8 cellular contexts compared by ENCODE assay signal in the genomic region with DNA sequence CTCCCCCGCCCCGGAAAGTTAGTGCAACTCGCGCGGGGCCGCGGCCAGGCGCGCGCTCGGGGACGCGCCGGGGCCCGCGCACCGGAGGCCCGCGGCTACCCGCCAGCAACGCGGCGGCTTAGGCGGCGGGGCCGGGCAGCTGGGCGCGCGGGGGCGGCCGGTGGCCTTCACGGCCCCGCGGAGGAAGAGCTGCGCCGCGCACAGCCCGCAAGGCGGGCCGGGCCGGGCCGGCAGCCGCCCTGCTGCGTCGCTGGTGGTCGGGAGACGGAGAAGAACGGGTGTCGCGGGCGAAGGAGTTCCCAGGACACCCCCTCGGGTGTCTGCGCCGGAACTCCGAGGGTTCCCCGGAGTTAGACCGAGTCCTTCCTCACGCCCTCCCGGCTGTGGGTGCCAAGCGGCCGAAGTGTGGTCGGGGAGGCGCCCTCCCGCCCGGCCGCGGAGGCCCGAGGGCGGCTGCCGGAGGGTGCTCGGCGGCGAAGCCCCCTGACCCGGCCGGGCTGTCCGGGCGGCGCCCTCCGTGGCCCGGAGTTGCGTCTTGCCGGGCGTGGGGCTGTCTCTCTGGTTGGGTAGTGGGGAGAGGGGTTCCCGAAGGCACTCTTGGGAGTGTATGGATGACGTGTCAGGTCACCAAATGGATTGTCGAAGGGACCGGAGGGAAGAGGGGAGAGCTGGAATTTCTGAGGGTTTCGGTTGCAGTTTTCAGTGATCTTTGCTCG. TPM values are rescaled to one million over a fixed set of nuclear protein-coding genes. Genes with fewer than 3 reads are reported as not detected.
DNase-seq lines count a peak whose midpoint lies in the region; ATAC-seq and TF ChIP-seq lines count a peak whose summit lies in the region.

No MANE protein-coding gene starts in this region.

- peak overlapping the region; percentile 92 for H3K4me2 ChIP-seq in DOHH2 (ENCODE audit: low read length)
- H3K4me2 ChIP-seq in parathyroid adenoma (ENCODE audit: low read length): peak overlapping the region; percentile 86

- H3K4me1 ChIP-seq in DOHH2 (ENCODE audit: control insufficient read depth, low read length): peaks cover 38% of the 10 kb centered on the region
- peaks cover 33% of the 10 kb centered on the region for H3K4me1 ChIP-seq in HUES48 (ENCODE audit: control insufficient read depth, insufficient read depth, low read length)
- H3K4me1 ChIP-seq in parathyroid adenoma: peaks cover 6% of the 10 kb centered on the region

- H3K36me3 ChIP-seq in DOHH2 (ENCODE audit: control insufficient read depth, low read length) (no peaks in the 10 kb centered on the region), HUES48 (ENCODE audit: control insufficient read depth, insufficient read depth, low read length) (no peaks in the 10 kb centered on the region), parathyroid adenoma (ENCODE audit: control insufficient read depth, insufficient read depth, low read length) (no peaks in the 10 kb centered on the region)

- intact Hi-C loops in cardiac septum (cut with DNase I): loop anchor here (5.0 kb wide), 1 partner anchor 63 kb away; no protein-coding TSS in a partner anchor

- H3K9me3 ChIP-seq in DOHH2 (ENCODE audit: control insufficient read depth, insufficient read depth, low read length) (no peaks in the 10 kb centered on the region), HUES48 (ENCODE audit: control insufficient read depth, insufficient read depth, low read length) (no peaks in the 10 kb centered on the region), parathyroid adenoma (ENCODE audit: control insufficient read depth, low read length) (no peaks in the 10 kb centered on the region)

- no peaks in the 10 kb centered on the region for H3K9me2 ChIP-seq in DOHH2 (replicated peaks; ENCODE audit: control insufficient read depth, low read length)

- no peak for TF ChIP-seq CTCF in DOHH2 (IDR thresholded peaks at IDR 0.05; ENCODE audit: low read depth, low read length, poor library complexity, severe bottlenecking)
- TF ChIP-seq CTCF in parathyroid adenoma (IDR thresholded peaks at IDR 0.05): no peak

- H3K9ac ChIP-seq in HUES48 (ENCODE audit: low read depth, low read length) (peak overlapping the region; percentile 92), parathyroid adenoma (peak overlapping the region; percentile 16)

- peak overlapping the region; percentile 53 for H3K27ac ChIP-seq in DOHH2 (ENCODE audit: low read depth, low read length)
- H3K27ac ChIP-seq in HUES48 (ENCODE audit: low read depth, low read length): peak overlapping the region; percentile 98
- H3K27ac ChIP-seq in parathyroid adenoma: peak overlapping the region; percentile 83

- no peaks in the 10 kb centered on the region for H4K20me1 ChIP-seq in DOHH2 (ENCODE audit: control insufficient read depth, insufficient read depth, low read depth, low read length)

- peaks cover 11% of the 10 kb centered on the region for H3F3A ChIP-seq in DOHH2 (ENCODE audit: control insufficient read depth, insufficient read depth)

- H3K27me3 ChIP-seq in DOHH2 (ENCODE audit: control insufficient read depth, low read length) (no peaks in the 10 kb centered on the region), HUES48 (ENCODE audit: control insufficient read depth, insufficient read depth, low read length) (no peaks in the 10 kb centered on the region), parathyroid adenoma (ENCODE audit: control insufficient read depth, insufficient read depth, low read length) (no peaks in the 10 kb centered on the region)

- peak; percentile 89 for DNase-seq in RPMI7951 (ENCODE audit: low read depth)
- DNase-seq in amniotic epithelial cell (ENCODE audit: low read depth): peak; percentile 78
- DNase-seq in cardiac septum (ENCODE audit: low spot score): peak; percentile 76
- DNase-seq in NOMO-1 (lab: John Stamatoyannopoulos, UW; ENCODE audit: unreplicated experiment in 2 of 2): no peak

- H3K79me2 ChIP-seq in DOHH2 (ENCODE audit: control insufficient read depth, low read length) (peaks cover 21% of the 10 kb centered on the region), parathyroid adenoma (no peaks in the 10 kb centered on the region)

- peak; percentile 40 for ATAC-seq in GM21381 (IDR thresholded peaks at IDR 0.05; ENCODE audit: unreplicated experiment)

- peak overlapping the region; percentile 93 for H2AFZ ChIP-seq in parathyroid adenoma

- H3K4me3 ChIP-seq in DOHH2 (ENCODE audit: low read length) (peak overlapping the region; percentile 89), HUES48 (ENCODE audit: low read depth, low read length) (peak overlapping the region; percentile 96), parathyroid adenoma (ENCODE audit: low read depth, low read length) (peak overlapping the region; percentile 60)

RNA-seq across cellular contexts. Expression of gene ST7, which starts 0.6 kb away (rescaled TPM):
- total RNA-seq in RPMI7951 (2014; rRNA removed; shearing (Covaris generic)): 25.3 and 26.8 TPM in 2 replicates
- 23.4 TPM for total RNA-seq in cardiac septum

Comparison
In these comparisons a context has a peak if more than half of its experiments do, and no peak if none do; other contexts are left out.
1. DNase-seq: peak in RPMI7951 (single experiment), amniotic epithelial cell (single experiment) and cardiac septum (single experiment); none in NOMO-1 (0 of 2).
2. Peak in every context shown above with its lines, with median percentiles within 50 percentile points of each other: H3K27ac ChIP-seq and H3K4me3 ChIP-seq.